Comparison of ENCODE assay signal across 8 cellular contexts in genomic region chr6:11236351-11236750, GRCh38. TPM values are rescaled to one million over a fixed set of nuclear protein-coding genes. Genes with fewer than 3 reads are reported as not detected.
DNase-seq lines count a peak whose midpoint lies in the region; ATAC-seq and TF ChIP-seq lines count a peak whose summit lies in the region.

No MANE protein-coding gene starts in this region.

- no peak overlapping the region for H3K4me3 ChIP-seq in sigmoid colon

- TF ChIP-seq POLR2A in sigmoid colon (IDR thresholded peaks at IDR 0.05): no peak

- peaks cover 0 to 13% (median 9%) of the 10 kb centered on the region in 4 donors for H3K4me1 ChIP-seq in sigmoid colon

- peaks cover 59% of the 10 kb centered on the region for H3K4me1 Mint-ChIP-seq in nephron progenitor cell

- H3K9me3 Mint-ChIP-seq in nephron progenitor cell: peaks cover 4% of the 10 kb centered on the region

- no peaks in the 10 kb centered on the region for H3K36me3 Mint-ChIP-seq in nephron progenitor cell (ENCODE audit: low read depth)

- no peak for TF ChIP-seq EP300 in sigmoid colon (IDR thresholded peaks at IDR 0.05)

- no peak overlapping the region for H3K4me3 Mint-ChIP-seq in nephron progenitor cell

- no peaks in the 10 kb centered on the region for H3K27me3 ChIP-seq in sigmoid colon

- H3K27ac Mint-ChIP-seq in nephron progenitor cell: peak overlapping the region; percentile 12

- H3K36me3 ChIP-seq in sigmoid colon: no peaks in the 10 kb centered on the region

- 30 to 42% methylated on average over 3 of the region's 3 CpGs for WGBS in sigmoid colon, 2 donors

- no peaks in the 10 kb centered on the region for H3K9me3 ChIP-seq in sigmoid colon

- peak; percentile 21 for DNase-seq in activated T-helper 9 cell treated with anti-CD3 and anti-CD28 coated beads, Interleukin-2, amount 50 U/mL, for 16 hours (ENCODE audit: low read depth)
- DNase-seq in nephron progenitor cell (no peak), Right ventricle myocardium inferior (ENCODE audit: missing footprints) (no peak), sigmoid colon (no peak), OCI-M1 (lab: John Stamatoyannopoulos, UW) (no peak)

- no peaks in the 10 kb centered on the region for H3K27me3 Mint-ChIP-seq in nephron progenitor cell (ENCODE audit: low read depth, poor library complexity)

- ATAC-seq in GM18502 (IDR thresholded peaks at IDR 0.05; ENCODE audit: poor library complexity, unreplicated experiment) (peak; percentile 47), HG03442 (IDR thresholded peaks at IDR 0.05; ENCODE audit: unreplicated experiment) (peak; percentile 49), Right ventricle myocardium inferior (no peak), GM21367 (IDR thresholded peaks at IDR 0.05; ENCODE audit: unreplicated experiment) (no peak)

- intact Hi-C loops in Right ventricle myocardium inferior (cut with DNase I): no loop called here
- intact Hi-C loops in sigmoid colon (cut with DNase I): no loop called here

- TF ChIP-seq CTCF in nephron progenitor cell (IDR thresholded peaks at IDR 0.05) (no peak), sigmoid colon (IDR thresholded peaks at IDR 0.05) (no peak)

- no peak overlapping the region for H3K27ac ChIP-seq in sigmoid colon

RNA-seq across cellular contexts. Expression of gene NEDD9, which starts 3.9 kb away (rescaled TPM):
- 29.3 TPM for total RNA-seq in Right ventricle myocardium inferior
- total RNA-seq in sigmoid colon: 10 to 100 TPM; 13.8 to 21.4 (median 20.0) TPM
- 10 to 100 TPM; 20.5 to 42.5 (median 23.4) TPM for polyA plus RNA-seq in sigmoid colon

Comparison
In these comparisons a context has a peak if more than half of its experiments do, and no peak if none do; other contexts are left out.
1. ATAC-seq: peak in GM18502 (single experiment) and HG03442 (single experiment); none in Right ventricle myocardium inferior (single experiment) and GM21367 (single experiment).